ENCODE assay signal across 1 cellular context in genomic region chr17:60601443-60602384, GRCh38.
TF ChIP-seq lines count a peak whose summit lies in the region.

No MANE protein-coding gene starts in this region.

TF ChIP-seq in IMR-90, 13 proteins besides CTCF, POLR2A, EP300 and RAD21:
- no peak for TF ChIP-seq BHLHE40 (IDR thresholded peaks at IDR 0.05; ENCODE audit: low read depth, low read length)
- no peak for TF ChIP-seq FOS (IDR thresholded peaks at IDR 0.05; ENCODE audit: low read depth, low read length)
